ENCODE assay signal across 15 cellular contexts in the genomic region with DNA sequence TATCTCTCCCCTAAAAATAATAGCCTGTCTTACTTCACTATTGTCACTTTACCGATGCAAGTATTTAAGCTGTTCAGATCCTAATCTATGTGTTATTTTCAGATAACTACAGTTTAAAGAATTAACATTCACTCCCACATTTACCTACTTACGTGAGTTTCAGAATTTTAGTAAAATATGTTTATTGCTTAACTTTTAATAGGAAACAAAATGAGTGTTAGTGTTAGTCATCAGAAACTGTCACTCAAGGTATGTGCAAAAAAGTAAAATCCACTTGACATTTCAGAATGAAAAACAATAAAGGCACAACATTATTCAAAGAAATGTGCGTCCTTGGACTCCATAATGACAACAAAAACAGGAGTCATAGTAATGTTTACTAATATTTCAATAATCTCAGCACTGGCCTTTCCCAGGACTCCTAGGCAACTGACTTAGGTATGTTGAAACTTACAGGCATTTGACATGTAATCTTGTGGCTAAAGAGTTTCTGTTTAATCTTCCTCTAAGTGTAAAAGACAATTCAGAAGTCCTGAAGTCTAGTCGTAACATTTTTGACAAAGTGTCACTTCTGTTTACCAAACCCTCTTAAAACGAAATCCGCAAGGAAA. TPM values are rescaled to one million over a fixed set of nuclear protein-coding genes. Genes with fewer than 3 reads are reported as not detected.
DNase-seq lines count a peak whose midpoint lies in the region; ATAC-seq, FAIRE-seq and TF ChIP-seq lines count a peak whose summit lies in the region.
"Had no signal": no experiment of that assay in that cellular context is flagged by ENCODE, and none has a peak within 500 bp of the region (broad histone marks: within the 10 kb centered on the region; RNA-seq: fewer than 3 reads in every experiment).

No MANE protein-coding gene starts in this region.

- H2BK5ac ChIP-seq in neuronal stem cell (ENCODE audit: low read length): no peak overlapping the region

- peak overlapping the region; percentile 27 to 81 for H3K4me3 Mint-ChIP-seq in activated T-cell treated with anti-CD3 and anti-CD28 coated beads, Interleukin-2, amount 50 U/mL, for 72 hours
- no peak overlapping the region for H3K4me3 Mint-ChIP-seq in chondrocyte (ENCODE audit: unreplicated experiment)
- H3K4me3 Mint-ChIP-seq: activated naive CD4-positive, alpha-beta T cell treated with anti-CD3 and anti-CD28 coated beads for 36 hours; memory B cell had no signal

- no peak overlapping the region for H3K4me2 ChIP-seq in neuronal stem cell (ENCODE audit: insufficient read depth, low read length, poor library complexity, severe bottlenecking)

- 81 to 88% (median 83%) methylated on average over 6 of the region's 6 CpGs for WGBS in small intestine, 3 donors
- 71 to 73% methylated on average over 6 of the region's 6 CpGs for WGBS in heart right ventricle, 2 donors
- no CpG with 5 or more reads among the region's 6 CpGs for WGBS in neuronal stem cell (ENCODE audit: extremely low coverage in 2 of 2, insufficient read length in 2 of 2, insufficient replicate concordance in 1 of 2), 2 donors

- H4K8ac ChIP-seq in neuronal stem cell (ENCODE audit: low read depth, low read length): no peak overlapping the region

- no peaks in the 10 kb centered on the region for H3K27me3 ChIP-seq in small intestine (ENCODE audit: control insufficient read depth in 2 of 2, insufficient read depth in 2 of 2, low read length in 2 of 2)
- no peaks in the 10 kb centered on the region for H3K27me3 ChIP-seq in heart right ventricle
- peaks cover 0 to 3% (median 0%) of the 10 kb centered on the region in 3 experiments for H3K27me3 ChIP-seq in neuronal stem cell (ENCODE audit: control insufficient read depth in 3 of 3, insufficient read depth in 3 of 3, low read depth in 1 of 3, low read length in 3 of 3)

- peaks cover 60% of the 10 kb centered on the region for H3K4me1 Mint-ChIP-seq in activated T-cell treated with anti-CD3 and anti-CD28 coated beads, Interleukin-2, amount 50 U/mL, for 72 hours (ENCODE audit: low read depth)
- H3K4me1 Mint-ChIP-seq in chondrocyte (ENCODE audit: low read depth): peaks cover 64% of the 10 kb centered on the region

- H2AFZ ChIP-seq in neuronal stem cell (ENCODE audit: low read length): no peak overlapping the region

- TF ChIP-seq CTCF in chondrocyte (IDR thresholded peaks at IDR 0.05): no peak
- TF ChIP-seq CTCF in heart right ventricle (IDR thresholded peaks at IDR 0.05): no peak

- no peak for ATAC-seq in activated T-cell treated with anti-CD3 and anti-CD28 coated beads, Interleukin-2, amount 50 U/mL, for 72 hours (replicated peaks in 1 of 2)
- ATAC-seq in heart right ventricle: no peak
- ATAC-seq: T-helper 17 cell had no signal

- no peak for FAIRE-seq in small intestine (lab: Jason Lieb, UNC)

- H3K79me1 ChIP-seq in neuronal stem cell (ENCODE audit: low read depth, low read length): no peaks in the 10 kb centered on the region

- no peaks in the 10 kb centered on the region for H3K27me3 Mint-ChIP-seq in activated T-cell treated with anti-CD3 and anti-CD28 coated beads, Interleukin-2, amount 50 U/mL, for 72 hours (ENCODE audit: low read depth)
- no peaks in the 10 kb centered on the region for H3K27me3 Mint-ChIP-seq in chondrocyte (ENCODE audit: low read depth)
- H3K27me3 Mint-ChIP-seq: memory B cell, T-helper 17 cell had no signal

- no peak overlapping the region for H2BK120ac ChIP-seq in neuronal stem cell (ENCODE audit: low read depth, low read length)

- H2AK5ac ChIP-seq in neuronal stem cell (ENCODE audit: low read depth, low read length): no peak overlapping the region

- H3K36me3 Mint-ChIP-seq in activated T-cell treated with anti-CD3 and anti-CD28 coated beads, Interleukin-2, amount 50 U/mL, for 72 hours (ENCODE audit: insufficient read depth in 2 of 2): peaks cover 11 to 13% of the 10 kb centered on the region in 2 donors
- no peaks in the 10 kb centered on the region for H3K36me3 Mint-ChIP-seq in chondrocyte (ENCODE audit: low read depth)

- no peaks in the 10 kb centered on the region for H3K9me3 Mint-ChIP-seq in activated T-cell treated with anti-CD3 and anti-CD28 coated beads, Interleukin-2, amount 50 U/mL, for 72 hours
- no peaks in the 10 kb centered on the region for H3K9me3 Mint-ChIP-seq in chondrocyte (ENCODE audit: low read depth)
- H3K9me3 Mint-ChIP-seq: activated naive CD4-positive, alpha-beta T cell treated with anti-CD3 and anti-CD28 coated beads for 36 hours; memory B cell had no signal

- no peak overlapping the region for H3K9ac ChIP-seq in neuronal stem cell (ENCODE audit: low read depth, low read length, poor library complexity)

- H3K4ac ChIP-seq in neuronal stem cell (ENCODE audit: low read length): no peak overlapping the region

- H3K14ac ChIP-seq in neuronal stem cell (ENCODE audit: low read length): no peak overlapping the region

- H3K9me3 ChIP-seq in small intestine (ENCODE audit: control insufficient read depth, low read depth): no peaks in the 10 kb centered on the region
- H3K9me3 ChIP-seq in heart right ventricle: no peaks in the 10 kb centered on the region
- H3K9me3 ChIP-seq in neuronal stem cell (replicated peaks in 1 of 2; ENCODE audit: control insufficient read depth in 2 of 2, insufficient read depth in 1 of 2, low read depth in 1 of 2, low read length in 2 of 2): no peaks in the 10 kb centered on the region

- H3K27ac ChIP-seq in small intestine (ENCODE audit: low read depth in 1 of 2, low read length in 1 of 2) (no peak overlapping the region), heart right ventricle (peak overlapping the region in 3 of 10 donors; percentile 13 to 99 (median 20)), neuronal stem cell (replicated peaks; ENCODE audit: low read length) (no peak overlapping the region)

- DNase-seq in activated T-cell treated with anti-CD3 and anti-CD28 coated beads, Interleukin-2, amount 50 U/mL, for 72 hours: no peak
- DNase-seq in activated T-cell treated with anti-CD3 and anti-CD28 coated beads, Interleukin-2, amount 50 U/mL, for 1 hour: no peak
- DNase-seq in MV-4-11 (lab: John Stamatoyannopoulos, UW) (peak; percentile 54), chondrocyte (ENCODE audit: low spot score) (no peak), renal cortical epithelial cell (ENCODE audit: low read depth) (peak; percentile 26), small intestine (no peak), heart right ventricle (no peak), neuronal stem cell (ENCODE audit: low spot score) (no peak)
- DNase-seq: activated CD4-positive, alpha-beta T cell treated with anti-CD3 and anti-CD28 coated beads, Interleukin-2, amount 50 U/mL, for 48 hours; activated naive CD4-positive, alpha-beta T cell treated with anti-CD3 and anti-CD28 coated beads for 36 hours; DMS153; NCI-H345; stimulated activated CD4-positive, alpha-beta T cell treated with anti-CD3 and anti-CD28 coated beads, Interleukin-15, amount 100 ng/mL, for 24 hours; T-helper 17 cell had no signal

- intact Hi-C loops in heart right ventricle (cut with DNase I): loop anchor here in 5 of 10 donors (5.0 to 10.0 kb wide), 5 partner anchors 72 to 242 kb away; no protein-coding TSS in a partner anchor

- H3K23ac ChIP-seq in neuronal stem cell (ENCODE audit: low read depth, low read length, poor library complexity): no peak overlapping the region

- H2BK15ac ChIP-seq in neuronal stem cell (ENCODE audit: low read length): no peak overlapping the region

- H3K18ac ChIP-seq in neuronal stem cell (ENCODE audit: low read length): no peak overlapping the region

- H3K4me1 ChIP-seq in small intestine (ENCODE audit: control insufficient read depth in 2 of 2, insufficient read depth in 1 of 2, low read depth in 1 of 2, low read length in 1 of 2) (peaks cover 4 to 13% of the 10 kb centered on the region in 2 donors), heart right ventricle (peaks cover 2 to 75% (median 67%) of the 10 kb centered on the region in 9 donors), neuronal stem cell (ENCODE audit: control insufficient read depth in 2 of 2, insufficient read depth in 1 of 2, low read depth in 1 of 2, low read length in 2 of 2) (peaks cover 9 to 21% of the 10 kb centered on the region in 2 donors)

- H3K36me3 ChIP-seq in small intestine (ENCODE audit: control insufficient read depth in 2 of 2, insufficient read depth in 2 of 2, low read length in 2 of 2): no peaks in the 10 kb centered on the region
- peaks cover 0 to 15% (median 1%) of the 10 kb centered on the region in 9 donors for H3K36me3 ChIP-seq in heart right ventricle
- H3K36me3 ChIP-seq in neuronal stem cell (replicated peaks in 1 of 2; ENCODE audit: control insufficient read depth in 2 of 2, insufficient read depth in 2 of 2, low read length in 2 of 2): no peaks in the 10 kb centered on the region

- H2BK12ac ChIP-seq in neuronal stem cell (ENCODE audit: low read length): no peak overlapping the region

- no peak overlapping the region for H4K91ac ChIP-seq in neuronal stem cell (ENCODE audit: low read depth, low read length, poor library complexity)

- H3K4me3 ChIP-seq in small intestine (ENCODE audit: low read depth in 1 of 2, low read length in 2 of 2) (no peak overlapping the region), heart right ventricle (no peak overlapping the region), neuronal stem cell (ENCODE audit: low read length in 2 of 2) (no peak overlapping the region)

- H3K27ac Mint-ChIP-seq in activated T-cell treated with anti-CD3 and anti-CD28 coated beads, Interleukin-2, amount 50 U/mL, for 72 hours: peak overlapping the region; percentile 60
- H3K27ac Mint-ChIP-seq in chondrocyte (ENCODE audit: unreplicated experiment): peak overlapping the region; percentile 24
- H3K27ac Mint-ChIP-seq: activated naive CD4-positive, alpha-beta T cell treated with anti-CD3 and anti-CD28 coated beads for 36 hours; memory B cell had no signal

RNA-seq across cellular contexts. Expression of gene ATXN1, which starts 4.5 kb away (rescaled TPM):
- 10 to 100 TPM; 46.5 to 65.1 TPM for total RNA-seq in activated T-cell treated with anti-CD3 and anti-CD28 coated beads, Interleukin-2, amount 50 U/mL, for 72 hours
- total RNA-seq in chondrocyte (59.6 to 65.0 TPM (median 64.5 TPM) in 3 replicates), renal cortical epithelial cell (14.4 and 27.2 TPM in 2 replicates), heart right ventricle (10 to 100 TPM; 26.8 to 46.5 (median 41.1) TPM)
- polyA plus RNA-seq in small intestine (1 to 10 TPM; 4.6 to 6.5 (median 5.4) TPM), heart right ventricle (1 to 10 TPM; 4.1 to 7.5 TPM)
- polyA plus RNA-seq in neuronal stem cell (2013, experiment 1 of 2): 1.3 TPM
- polyA plus RNA-seq in neuronal stem cell (2013, experiment 2 of 2): 1.9 TPM

Comparison
In these comparisons a context has a peak if more than half of its experiments do, and no peak if none do; other contexts are left out.
1. DNase-seq: peak in MV-4-11 (single experiment) and renal cortical epithelial cell (single experiment); none in activated T-cell treated with anti-CD3 and anti-CD28 coated beads, Interleukin-2, amount 50 U/mL, for 72 hours (0 of 2), activated T-cell treated with anti-CD3 and anti-CD28 coated beads, Interleukin-2, amount 50 U/mL, for 1 hour (single experiment), chondrocyte (single experiment), small intestine (single experiment), heart right ventricle (0 of 2) and neuronal stem cell (single experiment).